Comparison of ENCODE assay signal across 8 cellular contexts in the genomic region with DNA sequence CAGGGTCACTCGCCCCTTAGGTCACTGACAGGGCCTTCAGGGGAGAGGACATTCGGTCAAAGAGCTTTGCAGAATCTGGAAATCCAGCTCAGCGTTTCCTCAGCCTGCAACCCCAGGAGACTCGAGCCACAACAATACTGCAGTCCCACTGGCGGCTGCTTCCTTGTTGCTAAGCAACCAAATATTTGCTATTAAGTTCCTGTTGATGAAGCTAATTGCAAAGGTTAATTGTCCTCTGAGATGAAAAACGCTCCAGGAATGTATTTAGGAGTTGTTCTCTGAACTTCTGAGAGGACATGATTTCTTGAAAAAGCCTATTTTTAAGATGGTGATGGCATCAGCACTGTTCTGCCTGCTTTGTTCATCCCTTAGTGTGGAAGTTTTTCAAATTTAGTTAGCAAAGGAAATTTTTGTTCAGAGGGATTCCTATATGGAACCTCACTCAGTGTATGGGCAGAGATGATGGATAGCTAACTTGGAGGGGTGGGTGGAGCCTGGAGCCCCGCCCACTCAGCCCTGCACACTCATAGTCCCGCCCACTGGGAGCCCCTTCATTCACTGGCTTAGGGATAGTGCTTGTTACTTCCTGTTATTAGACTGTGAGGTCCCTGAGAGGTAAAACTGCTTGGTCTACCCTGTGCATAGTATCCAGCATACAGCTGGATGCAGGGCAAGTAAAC.
A peak's percentile ranks its signal among the peaks of the same experiment; 100 is the strongest.
DNase-seq lines count a peak whose midpoint lies in the region; ATAC-seq, FAIRE-seq and TF ChIP-seq lines count a peak whose summit lies in the region.

No MANE protein-coding gene starts in this region.

- no peak for FAIRE-seq in astrocyte (lab: Jason Lieb, UNC)

- ATAC-seq in GM18909 (IDR thresholded peaks at IDR 0.05; ENCODE audit: poor library complexity, unreplicated experiment): peak; percentile 78
- peak; percentile 36 for ATAC-seq in stimulated activated naive CD8-positive, alpha-beta T cell treated with anti-CD3 and anti-CD28 coated beads, Interleukin-15, amount 100 ng/mL, for 72 hours

- H3K4me1 Mint-ChIP-seq in astrocyte (ENCODE audit: low read depth, unreplicated experiment): peaks cover 8% of the 10 kb centered on the region
- H3K4me1 Mint-ChIP-seq in stimulated activated naive CD8-positive, alpha-beta T cell treated with anti-CD3 and anti-CD28 coated beads, Interleukin-15, amount 100 ng/mL, for 72 hours: peaks cover 12% of the 10 kb centered on the region

- H3K27ac ChIP-seq in astrocyte (ENCODE audit: low read depth, low read length): no peak overlapping the region
- peak overlapping the region; percentile 58 for H3K27ac ChIP-seq in layer of hippocampus (ENCODE audit: low read depth, low read length)

- H3K9ac ChIP-seq in astrocyte (ENCODE audit: low read length): no peak overlapping the region

- H3K4me2 ChIP-seq in astrocyte (ENCODE audit: low read length): no peak overlapping the region

- peak overlapping the region; percentile 41 for H3K27ac Mint-ChIP-seq in astrocyte (ENCODE audit: unreplicated experiment)
- H3K27ac Mint-ChIP-seq in stimulated activated naive CD8-positive, alpha-beta T cell treated with anti-CD3 and anti-CD28 coated beads, Interleukin-15, amount 100 ng/mL, for 72 hours: no peak overlapping the region

- H3K9me3 Mint-ChIP-seq in astrocyte (ENCODE audit: unreplicated experiment): peaks cover 5% of the 10 kb centered on the region
- H3K9me3 Mint-ChIP-seq in stimulated activated naive CD8-positive, alpha-beta T cell treated with anti-CD3 and anti-CD28 coated beads, Interleukin-15, amount 100 ng/mL, for 72 hours: peaks cover 7 to 20% of the 10 kb centered on the region in 2 donors

- H3K27me3 ChIP-seq in astrocyte (ENCODE audit: insufficient read depth, low read length) (no peaks in the 10 kb centered on the region), layer of hippocampus (ENCODE audit: control insufficient read depth, insufficient read depth, low read length) (no peaks in the 10 kb centered on the region)

- H3K4me1 ChIP-seq in astrocyte (ENCODE audit: insufficient read depth, low read length): no peaks in the 10 kb centered on the region

- no peaks in the 10 kb centered on the region for H4K20me1 ChIP-seq in astrocyte (ENCODE audit: insufficient read depth, low read length)

- H3K9me3 ChIP-seq in astrocyte (ENCODE audit: insufficient read depth, low read depth, low read length): no peaks in the 10 kb centered on the region

- no peaks in the 10 kb centered on the region for H3K36me3 ChIP-seq in astrocyte (ENCODE audit: insufficient read depth, low read length)

- H3K4me3 ChIP-seq in astrocyte (ENCODE audit: insufficient read depth, low read depth, low read length): no peak overlapping the region

- no peaks in the 10 kb centered on the region for H3K79me2 ChIP-seq in astrocyte (ENCODE audit: insufficient read depth, low read length)

- peaks cover 23% of the 10 kb centered on the region for H3K27me3 Mint-ChIP-seq in astrocyte (ENCODE audit: low read depth, unreplicated experiment)
- H3K27me3 Mint-ChIP-seq in stimulated activated naive CD8-positive, alpha-beta T cell treated with anti-CD3 and anti-CD28 coated beads, Interleukin-15, amount 100 ng/mL, for 72 hours: no peaks in the 10 kb centered on the region

- H3K4me3 Mint-ChIP-seq in astrocyte (ENCODE audit: unreplicated experiment): no peak overlapping the region
- no peak overlapping the region for H3K4me3 Mint-ChIP-seq in stimulated activated naive CD8-positive, alpha-beta T cell treated with anti-CD3 and anti-CD28 coated beads, Interleukin-15, amount 100 ng/mL, for 72 hours

- no peak for TF ChIP-seq CTCF in astrocyte (IDR thresholded peaks at IDR 0.05; ENCODE audit: insufficient read depth, low read depth, low read length)

- DNase-seq in Ammon's horn (ENCODE audit: low spot score) (peak; percentile 40), NCI-H1417 (lab: John Stamatoyannopoulos, UW) (peak in 2 of 3 experiments; percentile 73 to 88), astrocyte (ENCODE audit: low read depth) (no peak), NCI-H2107 (lab: John Stamatoyannopoulos, UW) (no peak), A172 (ENCODE audit: low spot score) (no peak)
- DNase-seq in stimulated activated naive CD8-positive, alpha-beta T cell treated with anti-CD3 and anti-CD28 coated beads, Interleukin-15, amount 100 ng/mL, for 72 hours: no peak

- no peak overlapping the region for H2AFZ ChIP-seq in astrocyte (ENCODE audit: low read depth, low read length)

- no peaks in the 10 kb centered on the region for H3K36me3 Mint-ChIP-seq in astrocyte (ENCODE audit: low read depth, unreplicated experiment)

Comparison
In these comparisons a context has a peak if more than half of its experiments do, and no peak if none do; other contexts are left out.
1. DNase-seq: peak in Ammon's horn (single experiment) and NCI-H1417 (2 of 3); none in astrocyte (single experiment), stimulated activated naive CD8-positive, alpha-beta T cell treated with anti-CD3 and anti-CD28 coated beads, Interleukin-15, amount 100 ng/mL, for 72 hours (0 of 2), NCI-H2107 (single experiment) and A172 (single experiment).